In the genomic region with DNA sequence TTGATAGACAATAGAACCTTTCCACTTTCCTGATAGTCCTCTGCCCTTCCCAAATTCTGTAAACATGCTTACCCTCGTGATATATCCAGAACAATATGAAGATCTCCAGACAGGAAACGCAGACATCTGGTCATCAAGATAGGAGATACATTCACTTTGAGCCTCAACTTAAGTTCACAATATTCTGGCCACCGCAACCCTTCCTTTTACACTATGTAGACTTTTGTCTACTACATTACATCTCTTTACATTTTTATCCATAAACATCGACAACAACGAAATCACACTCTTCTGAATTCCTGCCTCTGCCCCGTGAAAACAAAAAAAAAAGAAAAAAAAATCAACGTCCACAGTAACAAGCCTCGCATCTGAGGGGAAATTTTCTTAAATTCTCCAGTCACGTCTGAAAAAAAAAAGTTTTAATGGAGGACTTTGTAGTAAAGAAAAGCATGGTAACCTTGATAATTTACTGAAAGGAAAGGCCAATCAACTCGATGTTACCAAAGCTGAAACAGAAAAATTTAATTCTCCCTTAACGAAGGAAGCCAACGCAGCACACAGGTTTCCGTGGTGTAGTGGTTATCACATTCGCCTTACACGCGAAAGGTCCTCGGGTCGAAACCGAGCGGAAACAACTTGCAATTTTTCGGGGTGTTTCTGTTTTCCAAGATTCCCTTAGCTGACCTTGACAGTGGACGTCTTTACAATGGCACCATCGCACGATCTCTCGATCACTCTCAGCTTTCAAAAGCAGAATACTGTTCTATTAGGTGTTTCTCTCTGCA, we compare ENCODE assay signal across 1 cellular context.
TF ChIP-seq lines count a peak whose summit lies in the region.

No MANE protein-coding gene starts in this region.

TF ChIP-seq in GM12878, 131 proteins besides CTCF, POLR2A, EP300 and RAD21 (continued from another document):
- TF ChIP-seq, protein P1, sequence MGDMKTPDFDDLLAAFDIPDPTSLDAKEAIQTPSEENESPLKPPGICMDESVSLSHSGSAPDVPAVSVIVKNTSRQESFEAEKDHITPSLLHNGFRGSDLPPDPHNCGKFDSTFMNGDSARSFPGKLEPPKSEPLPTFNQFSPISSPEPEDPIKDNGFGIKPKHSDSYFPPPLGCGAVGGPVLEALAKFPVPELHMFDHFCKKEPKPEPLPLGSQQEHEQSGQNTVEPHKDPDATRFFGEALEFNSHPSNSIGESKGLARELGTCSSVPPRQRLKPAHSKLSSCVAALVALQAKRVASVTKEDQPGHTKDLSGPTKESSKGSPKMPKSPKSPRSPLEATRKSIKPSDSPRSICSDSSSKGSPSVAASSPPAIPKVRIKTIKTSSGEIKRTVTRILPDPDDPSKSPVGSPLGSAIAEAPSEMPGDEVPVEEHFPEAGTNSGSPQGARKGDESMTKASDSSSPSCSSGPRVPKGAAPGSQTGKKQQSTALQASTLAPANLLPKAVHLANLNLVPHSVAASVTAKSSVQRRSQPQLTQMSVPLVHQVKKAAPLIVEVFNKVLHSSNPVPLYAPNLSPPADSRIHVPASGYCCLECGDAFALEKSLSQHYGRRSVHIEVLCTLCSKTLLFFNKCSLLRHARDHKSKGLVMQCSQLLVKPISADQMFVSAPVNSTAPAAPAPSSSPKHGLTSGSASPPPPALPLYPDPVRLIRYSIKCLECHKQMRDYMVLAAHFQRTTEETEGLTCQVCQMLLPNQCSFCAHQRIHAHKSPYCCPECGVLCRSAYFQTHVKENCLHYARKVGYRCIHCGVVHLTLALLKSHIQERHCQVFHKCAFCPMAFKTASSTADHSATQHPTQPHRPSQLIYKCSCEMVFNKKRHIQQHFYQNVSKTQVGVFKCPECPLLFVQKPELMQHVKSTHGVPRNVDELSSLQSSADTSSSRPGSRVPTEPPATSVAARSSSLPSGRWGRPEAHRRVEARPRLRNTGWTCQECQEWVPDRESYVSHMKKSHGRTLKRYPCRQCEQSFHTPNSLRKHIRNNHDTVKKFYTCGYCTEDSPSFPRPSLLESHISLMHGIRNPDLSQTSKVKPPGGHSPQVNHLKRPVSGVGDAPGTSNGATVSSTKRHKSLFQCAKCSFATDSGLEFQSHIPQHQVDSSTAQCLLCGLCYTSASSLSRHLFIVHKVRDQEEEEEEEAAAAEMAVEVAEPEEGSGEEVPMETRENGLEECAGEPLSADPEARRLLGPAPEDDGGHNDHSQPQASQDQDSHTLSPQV (IDR thresholded peaks at IDR 0.05), result no peak
- TF ChIP-seq SREBF2 (IDR thresholded peaks at IDR 0.05; ENCODE audit: low read length) (peak; percentile 78), JUND (IDR thresholded peaks at IDR 0.05; ENCODE audit: low read depth, low read length) (no peak)
- TF ChIP-seq, protein P2, sequence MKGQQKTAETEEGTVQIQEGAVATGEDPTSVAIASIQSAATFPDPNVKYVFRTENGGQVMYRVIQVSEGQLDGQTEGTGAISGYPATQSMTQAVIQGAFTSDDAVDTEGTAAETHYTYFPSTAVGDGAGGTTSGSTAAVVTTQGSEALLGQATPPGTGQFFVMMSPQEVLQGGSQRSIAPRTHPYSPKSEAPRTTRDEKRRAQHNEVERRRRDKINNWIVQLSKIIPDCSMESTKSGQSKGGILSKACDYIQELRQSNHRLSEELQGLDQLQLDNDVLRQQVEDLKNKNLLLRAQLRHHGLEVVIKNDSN (IDR thresholded peaks at IDR 0.05; ENCODE audit: borderline replicate concordance, extremely low read length, insufficient read depth, low read depth, low read length), result no peak
